In the genomic region with DNA sequence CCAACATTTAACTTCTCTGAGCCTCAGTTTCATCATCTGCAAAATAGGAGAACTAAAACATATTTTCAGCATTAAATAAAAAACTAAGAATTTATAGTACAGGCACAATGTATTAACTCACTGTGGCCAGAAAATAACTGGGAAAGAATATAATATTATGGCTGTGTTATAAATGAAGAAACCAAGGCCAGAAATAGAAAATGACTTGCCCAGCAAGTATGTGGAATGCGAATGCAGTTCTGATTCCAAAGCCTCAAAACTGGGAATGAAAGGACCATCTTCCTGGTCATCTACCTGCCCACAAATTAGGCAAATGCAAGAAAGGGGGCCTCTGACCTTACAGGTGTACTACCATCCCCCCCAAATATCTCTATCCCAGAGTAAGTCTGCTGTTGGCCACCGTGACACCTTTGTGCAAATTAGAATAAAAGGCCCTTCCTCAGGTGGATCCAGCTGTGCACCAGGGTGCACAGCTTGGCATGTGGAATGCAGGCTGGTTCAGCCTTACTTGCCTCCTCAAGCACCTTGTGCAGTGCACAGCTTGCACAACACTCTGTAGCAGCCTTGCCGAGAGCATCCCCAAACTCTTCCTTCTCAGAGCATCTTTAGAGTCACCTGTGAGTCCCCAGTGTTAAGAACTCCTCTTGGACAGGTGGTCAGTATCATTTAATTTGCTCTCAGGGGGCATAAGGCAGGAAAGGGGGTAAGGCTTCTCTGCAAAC, we compare ENCODE assay signal across 22 cellular contexts. TPM values are rescaled to one million over a fixed set of nuclear protein-coding genes. Genes with fewer than 3 reads are reported as not detected.
"Had no signal": no experiment of that assay in that cellular context is flagged by ENCODE, and none has a peak within 500 bp of the region (broad histone marks: within the 10 kb centered on the region; RNA-seq: fewer than 3 reads in every experiment).

No MANE protein-coding gene starts in this region.

- H3K4me3 ChIP-seq: heart right ventricle, left ventricle myocardium inferior, pancreas, psoas muscle, right atrium auricular region, transverse colon had no signal

- H3K9me3 ChIP-seq: heart right ventricle, left ventricle myocardium inferior, neutrophil, pancreas, psoas muscle, right atrium auricular region, transverse colon had no signal

- H3K4me1 ChIP-seq: heart right ventricle, pancreas, psoas muscle, right atrium auricular region had no signal

- H3K27me3 ChIP-seq: pancreas, right atrium auricular region had no signal

- DNase-seq: activated CD4-positive, alpha-beta T cell treated with anti-CD3 and anti-CD28 coated beads, Interleukin-2, amount 50 U/mL, for 4 hours; activated CD8-positive, alpha-beta memory T cell treated with anti-CD3 and anti-CD28 coated beads, Interleukin-2, amount 50 U/mL, for 48 hours; activated naive CD4-positive, alpha-beta T cell; activated T-cell treated with anti-CD3 and anti-CD28 coated beads, Interleukin-2, amount 50 U/mL, for 4 hours; amniotic stem cell; cerebellar nuclear complex; cortex of kidney; heart right ventricle; left ventricle myocardium inferior; mammary epithelial cell; pancreas; psoas muscle; stimulated activated CD4-positive, alpha-beta T cell treated with anti-CD3 and anti-CD28 coated beads, Interleukin-12 subunit alpha, Interleukin-12 subunit beta, amount 100 ng/mL, for 4 hours; stimulated activated CD4-positive, alpha-beta T cell treated with anti-CD3 and anti-CD28 coated beads, Interleukin-4, amount 100 ng/mL, for 4 hours; T-helper 9 cell; transverse colon had no signal

- H3K27ac ChIP-seq: epithelial cell of prostate, heart right ventricle, left ventricle myocardium inferior, neutrophil, pancreas, psoas muscle, right atrium auricular region, transverse colon had no signal

- H3K36me3 ChIP-seq: heart right ventricle, left ventricle myocardium inferior, neutrophil, pancreas, right atrium auricular region, transverse colon had no signal

- ATAC-seq: activated T-cell treated with anti-CD3 and anti-CD28 coated beads, Interleukin-2, amount 50 U/mL, for 4 hours; heart right ventricle; pancreas; psoas muscle; WTC11 had no signal

RNA-seq across cellular contexts. Expression of a gene that starts 4.4 kb away (rescaled TPM):
- total RNA-seq: activated CD8-positive, alpha-beta memory T cell treated with anti-CD3 and anti-CD28 coated beads for 36 hours; activated T-helper 2 cell treated with anti-CD3 and anti-CD28 coated beads, Interferon-gamma antibody, Interleukin-2, Interleukin-4, amounts not matched to agents 10 μg/mL and 5 μg/mL and 100 μg/mL, durations not matched to agents 14 hours and 24 hours and 36 hours had no signal
